Comparison of ENCODE assay signal across 15 cellular contexts in genomic region chr4:45043916-45044315, GRCh38.
DNase-seq lines count a peak whose midpoint lies in the region; ATAC-seq and TF ChIP-seq lines count a peak whose summit lies in the region.
"Had no signal": no experiment of that assay in that cellular context is flagged by ENCODE, and none has a peak within 500 bp of the region (broad histone marks: within the 10 kb centered on the region; RNA-seq: fewer than 3 reads in every experiment).

No MANE protein-coding gene starts in this region.

- TF ChIP-seq CTCF in brain (conservative IDR thresholded peaks at IDR 0.05), result no peak
- TF ChIP-seq CTCF in chondrocyte (IDR thresholded peaks at IDR 0.05), result no peak

- H3K36me3 ChIP-seq in MG63, result no peaks in the 10 kb centered on the region

- DNase-seq in NCI-H446 (lab: John Stamatoyannopoulos, UW) (peak; percentile 15 to 72), chondrocyte (ENCODE audit: low spot score) (peak; percentile 34), NCI-H2196 treated with DMSO at 0.1 percent for 48 hours (lab: John Stamatoyannopoulos, UW; ENCODE audit: unreplicated experiment) (no peak), MG63 (no peak)
- DNase-seq: Calu3; CD4-positive, alpha-beta memory T cell; COR-L47; DMS79; EL; GF-D8; H9 had no signal

- no peaks in the 10 kb centered on the region for H3K27me3 Mint-ChIP-seq in brain
- peaks cover 4% of the 10 kb centered on the region for H3K27me3 Mint-ChIP-seq in chondrocyte (ENCODE audit: low read depth)
- H3K27me3 Mint-ChIP-seq: CD4-positive, alpha-beta memory T cell had no signal

- peak overlapping the region in 3 of 5 experiments; percentile 22 to 34 (median 33) for H3K27ac Mint-ChIP-seq in brain
- no peak overlapping the region for H3K27ac Mint-ChIP-seq in chondrocyte (ENCODE audit: unreplicated experiment)
- H3K27ac Mint-ChIP-seq: CD4-positive, alpha-beta memory T cell; GM23338; H9 had no signal

- no peak overlapping the region for H3K4me3 ChIP-seq in MG63
- H3K4me3 ChIP-seq: GM23338 had no signal

- no peaks in the 10 kb centered on the region for H3K9me3 ChIP-seq in MG63

- H3K4me3 Mint-ChIP-seq in brain (no peak overlapping the region), chondrocyte (ENCODE audit: unreplicated experiment) (no peak overlapping the region)
- H3K4me3 Mint-ChIP-seq: CD4-positive, alpha-beta memory T cell; GM23338; H9 had no signal

- H3K4me1 Mint-ChIP-seq in brain (peaks cover 7% of the 10 kb centered on the region), chondrocyte (ENCODE audit: low read depth) (no peaks in the 10 kb centered on the region)
- H3K4me1 Mint-ChIP-seq: CD4-positive, alpha-beta memory T cell; GM23338; H9 had no signal

- H3K36me3 Mint-ChIP-seq in brain (no peaks in the 10 kb centered on the region), chondrocyte (ENCODE audit: low read depth) (no peaks in the 10 kb centered on the region)
- H3K36me3 Mint-ChIP-seq: CD4-positive, alpha-beta memory T cell had no signal

- no peaks in the 10 kb centered on the region for H3K27me3 ChIP-seq in MG63

- ATAC-seq in HG02678 (IDR thresholded peaks at IDR 0.05; ENCODE audit: unreplicated experiment), result no peak
- ATAC-seq: GM23338, HCT116 had no signal

- H3K9me3 Mint-ChIP-seq in brain (peaks cover 2 to 19% (median 17%) of the 10 kb centered on the region in 5 experiments), chondrocyte (ENCODE audit: low read depth) (peaks cover 23% of the 10 kb centered on the region)

Comparison
In these comparisons a context has a peak if more than half of its experiments do, and no peak if none do; other contexts are left out.
1. DNase-seq: peak in NCI-H446 (2 of 2) and chondrocyte (single experiment); none in NCI-H2196 treated with DMSO at 0.1 percent for 48 hours (single experiment) and MG63 (single experiment).